1 cellular context compared by ENCODE assay signal in the genomic region with DNA sequence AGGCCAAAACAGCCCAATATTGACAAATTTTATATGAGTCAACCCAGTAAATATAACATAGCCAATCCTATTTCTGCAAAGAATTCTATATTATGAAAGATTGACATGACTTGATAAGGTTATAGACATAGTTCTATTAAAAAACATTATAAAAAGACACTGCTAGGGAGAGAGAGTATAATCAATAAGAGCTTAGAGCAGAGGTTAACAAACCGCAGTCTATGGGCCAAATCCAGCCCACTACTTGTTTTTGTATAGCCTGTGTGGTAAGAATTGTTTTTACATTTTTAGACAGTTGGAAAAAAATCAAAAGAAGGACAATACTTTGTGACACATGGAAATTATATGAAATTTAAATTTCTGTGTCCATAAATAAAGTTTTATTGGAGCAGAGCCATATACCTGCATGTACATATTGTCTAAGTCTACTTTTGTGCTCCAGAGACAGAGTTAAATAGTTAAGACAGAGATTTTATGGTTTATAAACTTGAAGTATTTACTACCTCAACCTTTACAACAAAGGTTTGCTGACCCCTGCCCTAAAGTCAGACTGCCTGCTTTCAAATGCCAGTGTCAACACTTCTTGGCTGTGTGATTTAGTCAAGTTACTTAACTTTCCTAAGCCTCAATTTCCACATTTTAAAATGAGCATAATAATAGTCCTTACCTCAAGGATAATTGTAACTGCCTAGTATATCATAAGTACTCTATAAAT.
TF ChIP-seq lines count a peak whose summit lies in the region.

No MANE protein-coding gene starts in this region.

TF ChIP-seq in HepG2, 621 proteins besides CTCF, POLR2A, EP300 and RAD21:
- TF ChIP-seq, protein P1, sequence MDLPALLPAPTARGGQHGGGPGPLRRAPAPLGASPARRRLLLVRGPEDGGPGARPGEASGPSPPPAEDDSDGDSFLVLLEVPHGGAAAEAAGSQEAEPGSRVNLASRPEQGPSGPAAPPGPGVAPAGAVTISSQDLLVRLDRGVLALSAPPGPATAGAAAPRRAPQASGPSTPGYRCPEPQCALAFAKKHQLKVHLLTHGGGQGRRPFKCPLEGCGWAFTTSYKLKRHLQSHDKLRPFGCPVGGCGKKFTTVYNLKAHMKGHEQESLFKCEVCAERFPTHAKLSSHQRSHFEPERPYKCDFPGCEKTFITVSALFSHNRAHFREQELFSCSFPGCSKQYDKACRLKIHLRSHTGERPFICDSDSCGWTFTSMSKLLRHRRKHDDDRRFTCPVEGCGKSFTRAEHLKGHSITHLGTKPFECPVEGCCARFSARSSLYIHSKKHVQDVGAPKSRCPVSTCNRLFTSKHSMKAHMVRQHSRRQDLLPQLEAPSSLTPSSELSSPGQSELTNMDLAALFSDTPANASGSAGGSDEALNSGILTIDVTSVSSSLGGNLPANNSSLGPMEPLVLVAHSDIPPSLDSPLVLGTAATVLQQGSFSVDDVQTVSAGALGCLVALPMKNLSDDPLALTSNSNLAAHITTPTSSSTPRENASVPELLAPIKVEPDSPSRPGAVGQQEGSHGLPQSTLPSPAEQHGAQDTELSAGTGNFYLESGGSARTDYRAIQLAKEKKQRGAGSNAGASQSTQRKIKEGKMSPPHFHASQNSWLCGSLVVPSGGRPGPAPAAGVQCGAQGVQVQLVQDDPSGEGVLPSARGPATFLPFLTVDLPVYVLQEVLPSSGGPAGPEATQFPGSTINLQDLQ (CRISPR knock-in tag; IDR thresholded peaks at IDR 0.05): no peak
- TF ChIP-seq, protein P2, sequence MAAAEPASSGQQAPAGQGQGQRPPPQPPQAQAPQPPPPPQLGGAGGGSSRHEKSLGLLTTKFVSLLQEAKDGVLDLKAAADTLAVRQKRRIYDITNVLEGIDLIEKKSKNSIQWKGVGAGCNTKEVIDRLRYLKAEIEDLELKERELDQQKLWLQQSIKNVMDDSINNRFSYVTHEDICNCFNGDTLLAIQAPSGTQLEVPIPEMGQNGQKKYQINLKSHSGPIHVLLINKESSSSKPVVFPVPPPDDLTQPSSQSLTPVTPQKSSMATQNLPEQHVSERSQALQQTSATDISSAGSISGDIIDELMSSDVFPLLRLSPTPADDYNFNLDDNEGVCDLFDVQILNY (CRISPR knock-in tag; conservative IDR thresholded peaks at IDR 0.05): no peak
- TF ChIP-seq ZBTB38 (CRISPR knock-in tag; IDR thresholded peaks at IDR 0.05): no peak
- no peak for TF ChIP-seq ATF7-NPFF (CRISPR knock-in tag; IDR thresholded peaks at IDR 0.05; ENCODE audit: low read depth)
- TF ChIP-seq ZNF660 (CRISPR knock-in tag; IDR thresholded peaks at IDR 0.05; ENCODE audit: borderline replicate concordance, low read depth): no peak
- no peak for TF ChIP-seq ZNF3 (CRISPR knock-in tag; IDR thresholded peaks at IDR 0.05)
- TF ChIP-seq ZNF143 (CRISPR knock-in tag; IDR thresholded peaks at IDR 0.05): no peak
- TF ChIP-seq, protein P3, sequence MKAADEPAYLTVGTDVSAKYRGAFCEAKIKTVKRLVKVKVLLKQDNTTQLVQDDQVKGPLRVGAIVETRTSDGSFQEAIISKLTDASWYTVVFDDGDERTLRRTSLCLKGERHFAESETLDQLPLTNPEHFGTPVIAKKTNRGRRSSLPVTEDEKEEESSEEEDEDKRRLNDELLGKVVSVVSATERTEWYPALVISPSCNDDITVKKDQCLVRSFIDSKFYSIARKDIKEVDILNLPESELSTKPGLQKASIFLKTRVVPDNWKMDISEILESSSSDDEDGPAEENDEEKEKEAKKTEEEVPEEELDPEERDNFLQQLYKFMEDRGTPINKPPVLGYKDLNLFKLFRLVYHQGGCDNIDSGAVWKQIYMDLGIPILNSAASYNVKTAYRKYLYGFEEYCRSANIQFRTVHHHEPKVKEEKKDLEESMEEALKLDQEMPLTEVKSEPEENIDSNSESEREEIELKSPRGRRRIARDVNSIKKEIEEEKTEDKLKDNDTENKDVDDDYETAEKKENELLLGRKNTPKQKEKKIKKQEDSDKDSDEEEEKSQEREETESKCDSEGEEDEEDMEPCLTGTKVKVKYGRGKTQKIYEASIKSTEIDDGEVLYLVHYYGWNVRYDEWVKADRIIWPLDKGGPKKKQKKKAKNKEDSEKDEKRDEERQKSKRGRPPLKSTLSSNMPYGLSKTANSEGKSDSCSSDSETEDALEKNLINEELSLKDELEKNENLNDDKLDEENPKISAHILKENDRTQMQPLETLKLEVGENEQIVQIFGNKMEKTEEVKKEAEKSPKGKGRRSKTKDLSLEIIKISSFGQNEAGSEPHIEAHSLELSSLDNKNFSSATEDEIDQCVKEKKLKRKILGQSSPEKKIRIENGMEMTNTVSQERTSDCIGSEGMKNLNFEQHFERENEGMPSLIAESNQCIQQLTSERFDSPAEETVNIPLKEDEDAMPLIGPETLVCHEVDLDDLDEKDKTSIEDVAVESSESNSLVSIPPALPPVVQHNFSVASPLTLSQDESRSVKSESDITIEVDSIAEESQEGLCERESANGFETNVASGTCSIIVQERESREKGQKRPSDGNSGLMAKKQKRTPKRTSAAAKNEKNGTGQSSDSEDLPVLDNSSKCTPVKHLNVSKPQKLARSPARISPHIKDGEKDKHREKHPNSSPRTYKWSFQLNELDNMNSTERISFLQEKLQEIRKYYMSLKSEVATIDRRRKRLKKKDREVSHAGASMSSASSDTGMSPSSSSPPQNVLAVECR (CRISPR knock-in tag; IDR thresholded peaks at IDR 0.05; ENCODE audit: borderline replicate concordance): no peak
- TF ChIP-seq RBAK (CRISPR knock-in tag; IDR thresholded peaks at IDR 0.05): no peak
- TF ChIP-seq, protein P4, sequence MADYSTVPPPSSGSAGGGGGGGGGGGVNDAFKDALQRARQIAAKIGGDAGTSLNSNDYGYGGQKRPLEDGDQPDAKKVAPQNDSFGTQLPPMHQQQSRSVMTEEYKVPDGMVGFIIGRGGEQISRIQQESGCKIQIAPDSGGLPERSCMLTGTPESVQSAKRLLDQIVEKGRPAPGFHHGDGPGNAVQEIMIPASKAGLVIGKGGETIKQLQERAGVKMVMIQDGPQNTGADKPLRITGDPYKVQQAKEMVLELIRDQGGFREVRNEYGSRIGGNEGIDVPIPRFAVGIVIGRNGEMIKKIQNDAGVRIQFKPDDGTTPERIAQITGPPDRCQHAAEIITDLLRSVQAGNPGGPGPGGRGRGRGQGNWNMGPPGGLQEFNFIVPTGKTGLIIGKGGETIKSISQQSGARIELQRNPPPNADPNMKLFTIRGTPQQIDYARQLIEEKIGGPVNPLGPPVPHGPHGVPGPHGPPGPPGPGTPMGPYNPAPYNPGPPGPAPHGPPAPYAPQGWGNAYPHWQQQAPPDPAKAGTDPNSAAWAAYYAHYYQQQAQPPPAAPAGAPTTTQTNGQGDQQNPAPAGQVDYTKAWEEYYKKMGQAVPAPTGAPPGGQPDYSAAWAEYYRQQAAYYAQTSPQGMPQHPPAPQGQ (CRISPR knock-in tag; IDR thresholded peaks at IDR 0.05; ENCODE audit: borderline replicate concordance): no peak
- TF ChIP-seq, protein P5, sequence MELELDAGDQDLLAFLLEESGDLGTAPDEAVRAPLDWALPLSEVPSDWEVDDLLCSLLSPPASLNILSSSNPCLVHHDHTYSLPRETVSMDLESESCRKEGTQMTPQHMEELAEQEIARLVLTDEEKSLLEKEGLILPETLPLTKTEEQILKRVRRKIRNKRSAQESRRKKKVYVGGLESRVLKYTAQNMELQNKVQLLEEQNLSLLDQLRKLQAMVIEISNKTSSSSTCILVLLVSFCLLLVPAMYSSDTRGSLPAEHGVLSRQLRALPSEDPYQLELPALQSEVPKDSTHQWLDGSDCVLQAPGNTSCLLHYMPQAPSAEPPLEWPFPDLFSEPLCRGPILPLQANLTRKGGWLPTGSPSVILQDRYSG (CRISPR knock-in tag; IDR thresholded peaks at IDR 0.05): no peak
- TF ChIP-seq POLR2G (IDR thresholded peaks at IDR 0.05; ENCODE audit: low read depth, low read length): no peak
- TF ChIP-seq ZFY (CRISPR knock-in tag; IDR thresholded peaks at IDR 0.05): no peak
- no peak for TF ChIP-seq ZNF790 (CRISPR knock-in tag; IDR thresholded peaks at IDR 0.05; ENCODE audit: borderline replicate concordance)
- TF ChIP-seq ZNF780A (CRISPR knock-in tag; IDR thresholded peaks at IDR 0.05): no peak
- TF ChIP-seq ZNF839 (CRISPR knock-in tag; IDR thresholded peaks at IDR 0.05; ENCODE audit: borderline replicate concordance): no peak
